3 cellular contexts compared by ENCODE assay signal in genomic region chr2:63064661-63065060, GRCh38.
"Had no signal": no experiment of that assay in that cellular context is flagged by ENCODE, and none has a peak within 500 bp of the region (broad histone marks: within the 10 kb centered on the region; RNA-seq: fewer than 3 reads in every experiment).

No MANE protein-coding gene starts in this region.

- ATAC-seq: GM12878 had no signal

- DNase-seq: GDM1, GF-D8 had no signal

- H3K4me3 ChIP-seq: GM12878 had no signal
